12 cellular contexts compared by ENCODE assay signal in genomic region chr12:6772729-6773661, GRCh38. TPM values are rescaled to one million over a fixed set of nuclear protein-coding genes. Genes with fewer than 3 reads are reported as not detected.
DNase-seq lines count a peak whose midpoint lies in the region; ATAC-seq and TF ChIP-seq lines count a peak whose summit lies in the region.
"Had no signal": no experiment of that assay in that cellular context is flagged by ENCODE, and none has a peak within 500 bp of the region (broad histone marks: within the 10 kb centered on the region; RNA-seq: fewer than 3 reads in every experiment).

No MANE protein-coding gene starts in this region.

- peaks cover 39% of the 10 kb centered on the region for H3K4me1 Mint-ChIP-seq in CD8-positive, alpha-beta T cell (ENCODE audit: low read depth)
- peaks cover 69% of the 10 kb centered on the region for H3K4me1 Mint-ChIP-seq in GM23338
- H3K4me1 Mint-ChIP-seq in nephron progenitor cell = peaks cover 77% of the 10 kb centered on the region

- H3K36me3 Mint-ChIP-seq in CD8-positive, alpha-beta T cell = no peaks in the 10 kb centered on the region
- H3K36me3 Mint-ChIP-seq in GM23338 (ENCODE audit: low read depth) (peaks cover 25% of the 10 kb centered on the region), nephron progenitor cell (ENCODE audit: low read depth) (peaks cover 46% of the 10 kb centered on the region)

- H3K4me2 ChIP-seq in GM23338 = peak overlapping the region; percentile 87

- H3K27me3 ChIP-seq in CD8-positive, alpha-beta T cell (ENCODE audit: insufficient read depth, low read length) = no peaks in the 10 kb centered on the region
- H3K27me3 ChIP-seq in GM23338 (ENCODE audit: insufficient read depth) (peaks cover 74% of the 10 kb centered on the region), colonic mucosa (peaks cover 9% of the 10 kb centered on the region)

- H3K9me2 ChIP-seq in GM23338 (ENCODE audit: insufficient read depth) = no peaks in the 10 kb centered on the region

- H3K4me3 ChIP-seq in CD8-positive, alpha-beta T cell (ENCODE audit: low read depth, low read length) = peak overlapping the region; percentile 24
- H3K4me3 ChIP-seq in GM23338 (peak overlapping the region; percentile 64), colonic mucosa (peak overlapping the region; percentile 9)

- POLR2A ChIA-PET in CD8-positive, alpha-beta T cell (lab: Charles Lee) = interaction anchor here (0.6 to 2.4 kb wide), 7 partner anchors 13 to 79 kb away, joined by 3 to 8 read pairs (median 3); partner anchors contain the start of genes CDCA3, COPS7A, MLF2 and USP5

- peaks cover 35% of the 10 kb centered on the region for H3K4me1 ChIP-seq in CD8-positive, alpha-beta T cell (ENCODE audit: insufficient read depth, low read length)
- H3K4me1 ChIP-seq in GM23338 (ENCODE audit: insufficient read depth) (peaks cover 47% of the 10 kb centered on the region), colonic mucosa (peaks cover 2% of the 10 kb centered on the region)

- H3K9me3 Mint-ChIP-seq in CD8-positive, alpha-beta T cell = no peaks in the 10 kb centered on the region
- H3K9me3 Mint-ChIP-seq in GM23338 (no peaks in the 10 kb centered on the region; the same call in 2 of the 3 replicates), nephron progenitor cell (no peaks in the 10 kb centered on the region)

- H4K20me1 ChIP-seq in GM23338 (replicated peaks; ENCODE audit: insufficient read depth) = peaks cover 19% of the 10 kb centered on the region

- no peaks in the 10 kb centered on the region for H3K9me3 ChIP-seq in CD8-positive, alpha-beta T cell (ENCODE audit: low read length)
- no peaks in the 10 kb centered on the region for H3K9me3 ChIP-seq in colonic mucosa

- intact Hi-C loops in CD8-positive, alpha-beta T cell (cut with DNase I, micrococcal nuclease) = loop anchor here in 1 of 2 experiments (10.0 kb wide), 1 partner anchor 348 kb away; no protein-coding TSS in a partner anchor
- intact Hi-C loops in colonic mucosa (cut with DNase I) = no loop called here

- no peak for TF ChIP-seq CTCF in CD8-positive, alpha-beta T cell (IDR thresholded peaks at IDR 0.05)
- TF ChIP-seq CTCF in GM23338 (conservative IDR thresholded peaks at IDR 0.05; ENCODE audit: low read depth in 2 of 2) = no peak
- TF ChIP-seq CTCF in colonic mucosa (IDR thresholded peaks at IDR 0.05) = no peak
- no peak for TF ChIP-seq CTCF in nephron progenitor cell (IDR thresholded peaks at IDR 0.05)

- H3K36me3 ChIP-seq in CD8-positive, alpha-beta T cell (ENCODE audit: insufficient read depth, low read length) = no peaks in the 10 kb centered on the region
- H3K36me3 ChIP-seq in GM23338 (ENCODE audit: insufficient read depth) = no peaks in the 10 kb centered on the region
- H3K36me3 ChIP-seq in colonic mucosa = no peaks in the 10 kb centered on the region

- peaks cover 33% of the 10 kb centered on the region for H3F3A ChIP-seq in GM23338 (replicated peaks; ENCODE audit: low read depth)

- no peak for DNase-seq in CD8-positive, alpha-beta T cell
- no peak for DNase-seq in GM23338 (ENCODE audit: low spot score)
- no peak for DNase-seq in colonic mucosa
- no peak for DNase-seq in nephron progenitor cell
- DNase-seq in OCI-M1 (lab: John Stamatoyannopoulos, UW) = no peak
- no peak for DNase-seq in SIG-M5 treated with dmso at 0.1 percent for 504 hours (lab: John Stamatoyannopoulos, UW; ENCODE audit: unreplicated experiment)
- DNase-seq: DND-41, RPMI8226 had no signal

- CTCF ChIA-PET in CD8-positive, alpha-beta T cell (lab: Charles Lee) = interaction anchor here (23.2 kb wide), 1 partner anchor 18 kb away, joined by 403 read pairs; the partner anchor contains the start of gene MLF2

- no peak for ATAC-seq in CD8-positive, alpha-beta T cell
- ATAC-seq in GM23338 (peak; percentile 3), HG03045 (IDR thresholded peaks at IDR 0.05; ENCODE audit: unreplicated experiment) (no peak), GM21737 (IDR thresholded peaks at IDR 0.05; ENCODE audit: unreplicated experiment) (no peak)

- no peak overlapping the region for H3K27ac ChIP-seq in CD8-positive, alpha-beta T cell (ENCODE audit: low read depth, low read length)
- H3K27ac ChIP-seq in GM23338 (ENCODE audit: low read depth) (no peak overlapping the region), colonic mucosa (no peak overlapping the region)

- H2AFZ ChIP-seq in GM23338 = peak overlapping the region; percentile 76

- peak overlapping the region; percentile 86 for H3K27ac Mint-ChIP-seq in CD8-positive, alpha-beta T cell
- H3K27ac Mint-ChIP-seq in GM23338 = no peak overlapping the region
- H3K27ac Mint-ChIP-seq in nephron progenitor cell = no peak overlapping the region

- peak overlapping the region; percentile 81 for H3K4me3 Mint-ChIP-seq in CD8-positive, alpha-beta T cell
- peak overlapping the region; percentile 66 for H3K4me3 Mint-ChIP-seq in GM23338
- H3K4me3 Mint-ChIP-seq in nephron progenitor cell = peak overlapping the region; percentile 75

- H3K79me2 ChIP-seq in GM23338 (replicated peaks; ENCODE audit: insufficient read depth) = peaks cover 9% of the 10 kb centered on the region

- H3K9ac ChIP-seq in colonic mucosa (ENCODE audit: low read depth in 2 of 2, low read length in 2 of 2) = peak overlapping the region; percentile 46 to 53

- peaks cover 35% of the 10 kb centered on the region for H3K27me3 Mint-ChIP-seq in CD8-positive, alpha-beta T cell (ENCODE audit: low read depth)
- H3K27me3 Mint-ChIP-seq in GM23338 (ENCODE audit: insufficient read depth, low read depth, poor library complexity) = peaks cover 46% of the 10 kb centered on the region
- peaks cover 15% of the 10 kb centered on the region for H3K27me3 Mint-ChIP-seq in nephron progenitor cell (ENCODE audit: low read depth, poor library complexity)

TF ChIP-seq in GM23338, 12 proteins besides CTCF, POLR2A, EP300 and RAD21:
- peak; percentile 27 for TF ChIP-seq EZH2 (IDR thresholded peaks at IDR 0.05; ENCODE audit: low read depth, unreplicated experiment)
- no peak for TF ChIP-seq CREB1 (CRISPR knock-in tag; IDR thresholded peaks at IDR 0.05; ENCODE audit: low read depth)

RNA-seq across cellular contexts. Expression of gene LAG3, which starts 0.7 kb away (rescaled TPM):
- total RNA-seq in CD8-positive, alpha-beta T cell = 1 to 10 TPM; 8.5 to 9.3 TPM
- 1.0 and 4.7 TPM in 2 replicates for total RNA-seq in GM23338 (2014; rRNA removed; shearing (Covaris generic))
- 3.7 and 3.9 TPM in 2 replicates for polyA plus RNA-seq in GM23338 (2016; fragmentation: Nextera tagmentation; extraction: Ambion mirVana)
- 1 to 10 TPM; 1.0 to 1.2 TPM for total RNA-seq in colonic mucosa
- total RNA-seq: glomerular endothelial cell had no signal

RNA-seq across cellular contexts. Expression of gene PTMS, which starts 6.8 kb away (rescaled TPM):
- total RNA-seq in CD8-positive, alpha-beta T cell = 1 to 10 TPM; 4.7 to 5.2 TPM
- 82.4 and 111 TPM in 2 replicates for total RNA-seq in GM23338 (2014; rRNA removed; shearing (Covaris generic))
- 238 and 270 TPM in 2 replicates for polyA plus RNA-seq in GM23338 (2016; fragmentation: Nextera tagmentation; extraction: Ambion mirVana)
- 100 to 1,000 TPM; 169 to 182 TPM for total RNA-seq in colonic mucosa

RNA-seq across cellular contexts. Expression of gene CD4, which starts 16.3 kb away (rescaled TPM):
- total RNA-seq in CD8-positive, alpha-beta T cell = under 1 TPM; 0.54 to 1.00 TPM
- total RNA-seq in GM23338 (2014; rRNA removed; shearing (Covaris generic)) = 1.5 and 2.2 TPM in 2 replicates
- polyA plus RNA-seq in GM23338 (2016; fragmentation: Nextera tagmentation; extraction: Ambion mirVana) = 2.0 and 2.1 TPM in 2 replicates
- 10 to 100 TPM in 1 of 2 donors, 1 to 10 TPM in 1; 6.2 to 13.4 TPM for total RNA-seq in colonic mucosa
- total RNA-seq: glomerular endothelial cell had no signal
- polyA plus RNA-seq: neural cell had no signal

RNA-seq across cellular contexts. Expression of gene MLF2, which starts 20.1 kb away (rescaled TPM):
- total RNA-seq in CD8-positive, alpha-beta T cell = 100 to 1,000 TPM; 106 to 111 TPM
- 289 and 292 TPM in 2 replicates for total RNA-seq in GM23338 (2014; rRNA removed; shearing (Covaris generic))
- 280 and 283 TPM in 2 replicates for polyA plus RNA-seq in GM23338 (2016; fragmentation: Nextera tagmentation; extraction: Ambion mirVana)
- 100 to 1,000 TPM; 199 to 212 TPM for total RNA-seq in colonic mucosa

RNA-seq across cellular contexts. Expression of gene GPR162, which starts 48.6 kb away (rescaled TPM):
- not detected for total RNA-seq in CD8-positive, alpha-beta T cell
- 3.0 and 5.0 TPM in 2 replicates for total RNA-seq in GM23338 (2014; rRNA removed; shearing (Covaris generic))
- polyA plus RNA-seq in GM23338 (2016; fragmentation: Nextera tagmentation; extraction: Ambion mirVana) = 4.7 and 5.0 TPM in 2 replicates
- 1 to 10 TPM; 1.9 to 2.7 TPM for total RNA-seq in colonic mucosa

Comparison
In these comparisons a context has a peak if more than half of its experiments do, and no peak if none do; other contexts are left out.
1. H3K4me3 ChIP-seq: peak in every context shown above with its lines; median percentile 64 in GM23338; 24 in CD8-positive, alpha-beta T cell; 9 in colonic mucosa.
2. RNA of gene PTMS, which starts 6.8 kb away (total RNA-seq): 169 to 182 TPM in colonic mucosa and 82.4 to 111 TPM in GM23338; 4.7 to 5.2 TPM in CD8-positive, alpha-beta T cell; every median in the first group is over 10 times any median in the second.
3. Peak in every context shown above with its lines, with median percentiles within 50 percentile points of each other: H3K4me3 Mint-ChIP-seq.